ENCODE assay signal across 1 cellular context in genomic region chr3:51538459-51539290, GRCh38.
TF ChIP-seq lines count a peak whose summit lies in the region.

Gene RAD54L2, plus strand, starts transcription at chr3:51538719. Its CDS starts 51,702 bp downstream, at chr3:51590421.

TF ChIP-seq in HepG2, 621 proteins besides CTCF, POLR2A, EP300 and RAD21 (continued from another document and continues in another):
- TF ChIP-seq PRDM10 (CRISPR knock-in tag; IDR thresholded peaks at IDR 0.05; ENCODE audit: low read depth): peak; percentile 75; the same call in 1 of the 2 replicates
- TF ChIP-seq RFX3 (CRISPR knock-in tag; IDR thresholded peaks at IDR 0.05): no peak
- peak; percentile 86; the same call in 1 of the 2 replicates for TF ChIP-seq ZNF674 (CRISPR knock-in tag; IDR thresholded peaks at IDR 0.05; ENCODE audit: low read depth)
- TF ChIP-seq SYNCRIP (IDR thresholded peaks at IDR 0.05; ENCODE audit: insufficient read depth, low read depth, low read length): no peak
- no peak; the same call in 1 of the 2 replicates for TF ChIP-seq ZNF703 (CRISPR knock-in tag; IDR thresholded peaks at IDR 0.05; ENCODE audit: borderline replicate concordance)
- peak; percentile 48 to 96; a peak in 2 of 4 replicates for TF ChIP-seq KLF16 (CRISPR knock-in tag; IDR thresholded peaks at IDR 0.05)
- TF ChIP-seq NFRKB (IDR thresholded peaks at IDR 0.05): no peak
- TF ChIP-seq CSRNP2 (CRISPR knock-in tag; conservative IDR thresholded peaks at IDR 0.05; ENCODE audit: low read depth): no peak
- no peak for TF ChIP-seq KIAA2018 (CRISPR knock-in tag; IDR thresholded peaks at IDR 0.05; ENCODE audit: borderline replicate concordance)
- TF ChIP-seq ATRX (CRISPR knock-in tag; IDR thresholded peaks at IDR 0.05; ENCODE audit: borderline replicate concordance): no peak
- no peak for TF ChIP-seq ZNF670 (CRISPR knock-in tag; IDR thresholded peaks at IDR 0.05; ENCODE audit: borderline replicate concordance)
- TF ChIP-seq NR2F6 (IDR thresholded peaks at IDR 0.05): no peak
- peak; percentile 76; the same call in 1 of the 2 replicates for TF ChIP-seq NR2F6 (CRISPR knock-in tag; IDR thresholded peaks at IDR 0.05)
- TF ChIP-seq ZNF17 (CRISPR knock-in tag; IDR thresholded peaks at IDR 0.05): no peak
- 0 out of 2 replicates have a peak, but pooled peaks have one; percentile 33 for TF ChIP-seq ZNF646 (CRISPR knock-in tag; IDR thresholded peaks at IDR 0.05)
- peak; percentile 95; the same call in 1 of the 2 replicates for TF ChIP-seq ZNF34 (CRISPR knock-in tag; IDR thresholded peaks at IDR 0.05; ENCODE audit: borderline replicate concordance)
- peak; percentile 85 for TF ChIP-seq TFDP2 (CRISPR knock-in tag; IDR thresholded peaks at IDR 0.05)
- no peak; the same call in 1 of the 2 replicates for TF ChIP-seq ZNF879 (CRISPR knock-in tag; IDR thresholded peaks at IDR 0.05)
- TF ChIP-seq ZNF292 (CRISPR knock-in tag; IDR thresholded peaks at IDR 0.05; ENCODE audit: borderline replicate concordance, low read depth): peak; percentile 83; the same call in 1 of the 2 replicates
- peak; percentile 69 for TF ChIP-seq ETV5 (CRISPR knock-in tag; IDR thresholded peaks at IDR 0.05; ENCODE audit: borderline replicate concordance)
- 0 out of 2 replicates have a peak, but pooled peaks have one; percentile 60 for TF ChIP-seq RCOR2 (CRISPR knock-in tag; IDR thresholded peaks at IDR 0.05)
- peak; percentile 73; the same call in 1 of the 2 replicates for TF ChIP-seq DR1 (CRISPR knock-in tag; IDR thresholded peaks at IDR 0.05)
- peak; percentile 67; the same call in 1 of the 2 replicates for TF ChIP-seq REL (CRISPR knock-in tag; conservative IDR thresholded peaks at IDR 0.05)
- TF ChIP-seq ZBTB20 (CRISPR knock-in tag; IDR thresholded peaks at IDR 0.05; ENCODE audit: borderline replicate concordance, low read depth): no peak; the same call in 1 of the 2 replicates
- peak; percentile 99 for TF ChIP-seq YEATS4 (CRISPR knock-in tag; IDR thresholded peaks at IDR 0.05; ENCODE audit: borderline replicate concordance)
- peak; percentile 95 for TF ChIP-seq AHR (CRISPR knock-in tag; IDR thresholded peaks at IDR 0.05)
- peak; percentile 93; the same call in 1 of the 2 replicates for TF ChIP-seq KLF12 (CRISPR knock-in tag; IDR thresholded peaks at IDR 0.05; ENCODE audit: borderline replicate concordance)
- TF ChIP-seq DDIT3 (CRISPR knock-in tag; IDR thresholded peaks at IDR 0.05): no peak
- TF ChIP-seq POLR2AphosphoS5 (IDR thresholded peaks at IDR 0.05; ENCODE audit: low read depth, low read length): 0 out of 2 replicates have a peak, but pooled peaks have one; percentile 28
- no peak for TF ChIP-seq ATF4 (CRISPR knock-in tag; IDR thresholded peaks at IDR 0.05)
- TF ChIP-seq XRCC5 (optimal IDR thresholded peaks at IDR 0.05; ENCODE audit: low read length): peak; percentile 99
